In the genomic region with DNA sequence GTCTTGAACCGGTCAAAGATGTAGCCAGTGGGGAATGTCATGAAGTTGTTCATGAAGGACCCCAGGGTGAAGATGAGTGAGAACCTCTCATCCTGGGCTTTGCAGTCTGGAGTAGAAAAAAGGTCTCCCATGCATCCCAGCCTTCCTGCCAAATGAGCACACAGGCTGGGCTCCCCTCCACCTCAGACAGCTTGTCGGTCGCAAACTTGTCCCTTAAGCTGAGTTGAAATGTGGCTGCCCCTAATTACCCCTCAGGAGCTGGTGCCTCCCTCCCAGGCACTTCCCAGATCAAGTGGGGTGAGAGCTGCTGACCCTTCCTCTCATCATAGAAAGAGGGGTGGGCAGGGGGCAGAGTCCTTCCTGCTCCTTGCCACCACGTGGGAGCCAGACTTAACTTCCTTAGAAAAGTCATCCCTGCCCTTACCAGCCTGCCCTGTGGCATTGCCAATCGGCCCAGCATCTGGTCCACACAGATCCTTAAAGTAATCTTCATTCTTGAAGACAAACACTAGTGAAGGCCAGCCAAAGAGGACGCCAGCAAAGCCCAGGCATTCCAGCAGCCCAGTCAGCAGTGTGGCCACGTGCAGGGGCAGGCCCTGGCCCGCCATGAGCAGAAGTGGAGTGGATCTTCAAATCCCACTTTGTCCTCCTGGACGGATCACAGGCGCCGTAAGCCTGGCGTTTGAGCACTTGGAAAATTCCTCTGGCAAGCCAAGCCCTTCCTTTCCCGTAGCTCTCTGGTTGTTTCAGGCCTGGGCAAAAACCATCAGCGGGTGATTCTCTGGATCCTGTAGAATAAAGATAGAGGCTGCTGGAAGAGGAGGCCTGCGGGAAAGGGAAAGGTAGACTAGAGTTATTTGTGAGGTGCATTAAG, we compare ENCODE assay signal across 8 cellular contexts. TPM values are rescaled to one million over a fixed set of nuclear protein-coding genes. Genes with fewer than 3 reads are reported as not detected.
DNase-seq lines count a peak whose midpoint lies in the region; ATAC-seq, FAIRE-seq and TF ChIP-seq lines count a peak whose summit lies in the region.

No MANE protein-coding gene starts in this region.

- H3K9me3 ChIP-seq in astrocyte (ENCODE audit: insufficient read depth, low read depth, low read length): no peaks in the 10 kb centered on the region

- no peak overlapping the region for H3K4me3 ChIP-seq in astrocyte (ENCODE audit: insufficient read depth, low read depth, low read length)

- no peaks in the 10 kb centered on the region for H3K27me3 Mint-ChIP-seq in T-helper 2 cell treated with Interferon-gamma antibody and Interleukin-4, amounts not matched to agents 5 μg/mL and 100 μg/mL, for 36 hours (ENCODE audit: low read depth)
- peaks cover 14% of the 10 kb centered on the region for H3K27me3 Mint-ChIP-seq in astrocyte (ENCODE audit: low read depth, unreplicated experiment)

- no peak for ATAC-seq in stimulated activated naive CD8-positive, alpha-beta T cell treated with anti-CD3 and anti-CD28 coated beads, Interleukin-15, Interleukin-2, amounts not matched to agents 100 U/mL and 50 U/mL, for 24 hours

- no peaks in the 10 kb centered on the region for H3K36me3 ChIP-seq in astrocyte (ENCODE audit: insufficient read depth, low read length)

- no peak overlapping the region for H2AFZ ChIP-seq in astrocyte (ENCODE audit: low read depth, low read length)

- H3K9ac ChIP-seq in astrocyte (ENCODE audit: low read length): no peak overlapping the region

- peaks cover 4% of the 10 kb centered on the region for H3K79me2 ChIP-seq in astrocyte (ENCODE audit: insufficient read depth, low read length)

- no peak overlapping the region for H3K27ac ChIP-seq in astrocyte (ENCODE audit: low read depth, low read length)

- H3K4me1 ChIP-seq in astrocyte (ENCODE audit: insufficient read depth, low read length): peaks cover 40% of the 10 kb centered on the region

- TF ChIP-seq CTCF in astrocyte (IDR thresholded peaks at IDR 0.05; ENCODE audit: insufficient read depth, low read depth, low read length): no peak

- peak overlapping the region; percentile 87 for H3K4me2 ChIP-seq in astrocyte (ENCODE audit: low read length)

- peaks cover 48% of the 10 kb centered on the region for H3K4me1 Mint-ChIP-seq in T-helper 2 cell treated with Interferon-gamma antibody and Interleukin-4, amounts not matched to agents 5 μg/mL and 100 μg/mL, for 36 hours (ENCODE audit: low read depth)
- peaks cover 22% of the 10 kb centered on the region for H3K4me1 Mint-ChIP-seq in astrocyte (ENCODE audit: low read depth, unreplicated experiment)

- peaks cover 42% of the 10 kb centered on the region for H3K36me3 Mint-ChIP-seq in T-helper 2 cell treated with Interferon-gamma antibody and Interleukin-4, amounts not matched to agents 5 μg/mL and 100 μg/mL, for 36 hours (ENCODE audit: low read depth)
- H3K36me3 Mint-ChIP-seq in astrocyte (ENCODE audit: low read depth, unreplicated experiment): peaks cover 2% of the 10 kb centered on the region

- peak overlapping the region; percentile 92 for H3K27ac Mint-ChIP-seq in T-helper 2 cell treated with Interferon-gamma antibody and Interleukin-4, amounts not matched to agents 5 μg/mL and 100 μg/mL, for 36 hours
- H3K27ac Mint-ChIP-seq in astrocyte (ENCODE audit: unreplicated experiment): peak overlapping the region; percentile 69

- H3K4me3 Mint-ChIP-seq in T-helper 2 cell treated with Interferon-gamma antibody and Interleukin-4, amounts not matched to agents 5 μg/mL and 100 μg/mL, for 36 hours: peak overlapping the region; percentile 93
- peak overlapping the region; percentile 80 for H3K4me3 Mint-ChIP-seq in astrocyte (ENCODE audit: unreplicated experiment)

- peaks cover 4% of the 10 kb centered on the region for H3K27me3 ChIP-seq in astrocyte (ENCODE audit: insufficient read depth, low read length)

- no peaks in the 10 kb centered on the region for H4K20me1 ChIP-seq in astrocyte (ENCODE audit: insufficient read depth, low read length)

- no peak for FAIRE-seq in astrocyte (lab: Jason Lieb, UNC)
- FAIRE-seq in RCC 7860 (lab: Jason Lieb, UNC): no peak

- no peaks in the 10 kb centered on the region for H3K9me3 Mint-ChIP-seq in T-helper 2 cell treated with Interferon-gamma antibody and Interleukin-4, amounts not matched to agents 5 μg/mL and 100 μg/mL, for 36 hours
- H3K9me3 Mint-ChIP-seq in astrocyte (ENCODE audit: unreplicated experiment): no peaks in the 10 kb centered on the region

- DNase-seq in T-helper 2 cell treated with Interferon-gamma antibody and Interleukin-4, amounts not matched to agents 5 μg/mL and 100 μg/mL, for 36 hours (ENCODE audit: low spot score): peak; percentile 8
- DNase-seq in T-helper 2 cell (no peak), astrocyte (ENCODE audit: low read depth) (no peak), iris pigment epithelial cell (ENCODE audit: low read depth) (peak; percentile 37), RCC 7860 (ENCODE audit: low spot score) (no peak), NCI-H2227 (lab: John Stamatoyannopoulos, UW; ENCODE audit: unreplicated experiment) (no peak), pons (ENCODE audit: low spot score) (no peak)
- peak; percentile 29 for DNase-seq in stimulated activated naive CD8-positive, alpha-beta T cell treated with anti-CD3 and anti-CD28 coated beads, Interleukin-15, Interleukin-2, amounts not matched to agents 100 U/mL and 50 U/mL, for 24 hours

RNA-seq across cellular contexts. Expression of gene SLC43A3, which starts 1.1 kb away (rescaled TPM):
- total RNA-seq in astrocyte: 13.3 and 16.4 TPM in 2 replicates

RNA-seq across cellular contexts. Expression of gene RTN4RL2, which starts 34.5 kb away (rescaled TPM):
- total RNA-seq in astrocyte: 0.50 and 0.65 TPM in 2 replicates

RNA-seq across cellular contexts. Expression of gene PRG2, which starts 35.4 kb away (rescaled TPM):
- not detected in 2 replicates for total RNA-seq in astrocyte

RNA-seq across cellular contexts. Expression of gene PRG3, which starts 44.9 kb away (rescaled TPM):
- not detected in 2 replicates for total RNA-seq in astrocyte

Comparison
In these comparisons a context has a peak if more than half of its experiments do, and no peak if none do; other contexts are left out.
1. DNase-seq: peak in T-helper 2 cell treated with Interferon-gamma antibody and Interleukin-4, amounts not matched to agents 5 μg/mL and 100 μg/mL, for 36 hours (single experiment), iris pigment epithelial cell (single experiment) and stimulated activated naive CD8-positive, alpha-beta T cell treated with anti-CD3 and anti-CD28 coated beads, Interleukin-15, Interleukin-2, amounts not matched to agents 100 U/mL and 50 U/mL, for 24 hours (single experiment); none in T-helper 2 cell (0 of 5), astrocyte (single experiment), RCC 7860 (single experiment), NCI-H2227 (single experiment) and pons (single experiment).